1 cellular context compared by ENCODE assay signal in the genomic region with DNA sequence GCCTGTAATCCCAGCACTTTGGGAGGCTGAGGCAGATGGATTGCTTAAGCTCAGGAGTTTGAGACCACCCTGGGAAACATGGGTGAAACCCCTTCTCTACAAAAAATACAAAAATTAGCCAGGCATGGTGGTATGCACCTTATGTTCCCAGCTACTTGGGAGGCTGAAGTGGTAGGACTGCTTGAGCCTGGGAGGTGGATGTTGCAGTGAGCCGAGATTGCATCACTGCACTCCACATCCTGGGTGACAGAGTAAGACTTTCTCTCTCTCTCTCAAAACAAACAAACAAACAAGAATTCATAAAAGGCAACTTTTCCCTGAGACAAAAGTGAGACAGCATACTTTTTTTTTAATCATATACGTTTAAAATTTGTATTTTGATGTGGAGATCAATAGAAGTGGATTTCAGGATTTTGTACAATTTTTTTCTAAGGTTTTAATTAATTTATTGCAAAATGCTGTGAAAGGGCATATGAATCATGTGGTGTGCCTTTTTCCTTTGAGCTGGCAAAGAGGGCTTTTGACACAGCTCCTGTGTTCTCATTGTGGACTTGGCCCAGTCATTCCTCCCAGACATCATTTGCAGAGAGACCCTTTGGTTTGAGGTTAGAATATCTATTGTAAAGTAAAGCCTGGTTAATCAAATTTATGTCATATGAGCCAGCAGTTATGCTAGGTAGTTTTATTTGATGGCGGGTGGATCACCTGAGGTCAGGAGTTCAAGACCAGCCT.
TF ChIP-seq lines count a peak whose summit lies in the region.

No MANE protein-coding gene starts in this region.

TF ChIP-seq in HCT116, 20 proteins besides CTCF, POLR2A, EP300 and RAD21 (continued from another document):
- 0 out of 2 replicates have a peak, but pooled peaks have one; percentile 12 for TF ChIP-seq SP1 (IDR thresholded peaks at IDR 0.05; ENCODE audit: low read depth)
- TF ChIP-seq, protein P1, sequence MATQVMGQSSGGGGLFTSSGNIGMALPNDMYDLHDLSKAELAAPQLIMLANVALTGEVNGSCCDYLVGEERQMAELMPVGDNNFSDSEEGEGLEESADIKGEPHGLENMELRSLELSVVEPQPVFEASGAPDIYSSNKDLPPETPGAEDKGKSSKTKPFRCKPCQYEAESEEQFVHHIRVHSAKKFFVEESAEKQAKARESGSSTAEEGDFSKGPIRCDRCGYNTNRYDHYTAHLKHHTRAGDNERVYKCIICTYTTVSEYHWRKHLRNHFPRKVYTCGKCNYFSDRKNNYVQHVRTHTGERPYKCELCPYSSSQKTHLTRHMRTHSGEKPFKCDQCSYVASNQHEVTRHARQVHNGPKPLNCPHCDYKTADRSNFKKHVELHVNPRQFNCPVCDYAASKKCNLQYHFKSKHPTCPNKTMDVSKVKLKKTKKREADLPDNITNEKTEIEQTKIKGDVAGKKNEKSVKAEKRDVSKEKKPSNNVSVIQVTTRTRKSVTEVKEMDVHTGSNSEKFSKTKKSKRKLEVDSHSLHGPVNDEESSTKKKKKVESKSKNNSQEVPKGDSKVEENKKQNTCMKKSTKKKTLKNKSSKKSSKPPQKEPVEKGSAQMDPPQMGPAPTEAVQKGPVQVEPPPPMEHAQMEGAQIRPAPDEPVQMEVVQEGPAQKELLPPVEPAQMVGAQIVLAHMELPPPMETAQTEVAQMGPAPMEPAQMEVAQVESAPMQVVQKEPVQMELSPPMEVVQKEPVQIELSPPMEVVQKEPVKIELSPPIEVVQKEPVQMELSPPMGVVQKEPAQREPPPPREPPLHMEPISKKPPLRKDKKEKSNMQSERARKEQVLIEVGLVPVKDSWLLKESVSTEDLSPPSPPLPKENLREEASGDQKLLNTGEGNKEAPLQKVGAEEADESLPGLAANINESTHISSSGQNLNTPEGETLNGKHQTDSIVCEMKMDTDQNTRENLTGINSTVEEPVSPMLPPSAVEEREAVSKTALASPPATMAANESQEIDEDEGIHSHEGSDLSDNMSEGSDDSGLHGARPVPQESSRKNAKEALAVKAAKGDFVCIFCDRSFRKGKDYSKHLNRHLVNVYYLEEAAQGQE (IDR thresholded peaks at IDR 0.05; ENCODE audit: low read depth): no peak
TF ChIP-seq in HCT116: peak in this region for 4.
